15 cellular contexts compared by ENCODE assay signal in genomic region chr7:91582799-91583230, GRCh38.
DNase-seq lines count a peak whose midpoint lies in the region; ATAC-seq, FAIRE-seq and TF ChIP-seq lines count a peak whose summit lies in the region.
"Had no signal": no experiment of that assay in that cellular context is flagged by ENCODE, and none has a peak within 500 bp of the region (broad histone marks: within the 10 kb centered on the region; RNA-seq: fewer than 3 reads in every experiment).

No MANE protein-coding gene starts in this region.

- H3K4me3 ChIP-seq in HUES6 (ENCODE audit: low read depth, low read length) (peak overlapping the region; percentile 59), K562 (peak overlapping the region; percentile 18; the same call in 1 of the 2 replicates)
- H3K4me3 ChIP-seq: HAP-1, SJCRH30 had no signal

- CTCF ChIA-PET in K562 (lab: Yijun Ruan, JAX; ENCODE audit: low intra/inter-chr PET ratio): no interaction called here

- no peak for TF ChIP-seq POLR2A in K562 (conservative IDR thresholded peaks at IDR 0.05)

- H3K9ac ChIP-seq in ES-I3 (ENCODE audit: low read depth, low read length) (peak overlapping the region; percentile 32), HUES6 (ENCODE audit: low read length) (peak overlapping the region; percentile 48), K562 (ENCODE audit: insufficient read depth in 1 of 2, low read depth in 2 of 2, low read length in 2 of 2) (peak overlapping the region; percentile 21 to 24; a peak in 2 of 4 replicates)

- no peak overlapping the region for H3K4me3 Mint-ChIP-seq in CD14-positive monocyte
- H3K4me3 Mint-ChIP-seq: T-helper 17 cell had no signal

- POLR2A ChIA-PET in K562 (lab: Yijun Ruan, JAX): interaction anchor here (0.8 to 1.4 kb wide), 3 partner anchors 11 to 32 kb away, joined by 3 to 5 read pairs (median 3); no protein-coding TSS in a partner anchor

- TF ChIP-seq RAD21 in K562 (CRISPR knock-in tag; conservative IDR thresholded peaks at IDR 0.05 in 1 of 2, IDR thresholded peaks at IDR 0.05 in 1 of 2): no peak

- H3K36me3 ChIP-seq in ES-I3 (ENCODE audit: insufficient read depth, low read length) (no peaks in the 10 kb centered on the region), HUES6 (ENCODE audit: control insufficient read depth, insufficient read depth, low read length) (no peaks in the 10 kb centered on the region), K562 (ENCODE audit: control insufficient read depth, insufficient read depth, low read length) (no peaks in the 10 kb centered on the region)
- H3K36me3 ChIP-seq: HAP-1, SJCRH30 had no signal

- peak overlapping the region; percentile 81 for H3K4me2 ChIP-seq in K562 (ENCODE audit: insufficient read depth, low read length)

- FAIRE-seq in K562 (lab: Jason Lieb, UNC): peak; percentile 65
- FAIRE-seq: HTR-8/SVneo had no signal

- WGBS in K562 (ENCODE audit: insufficient coverage, low coverage, missing lambda C conversion rate): 0% methylated on average over 2 of the region's 2 CpGs

- H3K36me3 Mint-ChIP-seq in CD14-positive monocyte: no peaks in the 10 kb centered on the region

- H3K4me1 Mint-ChIP-seq in CD14-positive monocyte: no peaks in the 10 kb centered on the region
- H3K4me1 Mint-ChIP-seq: T-helper 17 cell had no signal

- no peaks in the 10 kb centered on the region for H3K79me2 ChIP-seq in K562 (ENCODE audit: control insufficient read depth, insufficient read depth, low read length)

- in situ Hi-C loops in K562 (cut with MboI): no loop called here

- no peak for TF ChIP-seq EP300 in K562 (IDR thresholded peaks at IDR 0.05; ENCODE audit: low read length)

- TF ChIP-seq CTCF in K562 (IDR thresholded peaks at IDR 0.05 in 2 of 3, conservative IDR thresholded peaks at IDR 0.05 in 1 of 3; ENCODE audit: insufficient read depth in 2 of 3, low read depth in 1 of 3, low read length in 3 of 3) (no peak), CD14-positive monocyte (IDR thresholded peaks at IDR 0.05) (no peak)

- H4K20me1 ChIP-seq in K562 (replicated peaks; ENCODE audit: control insufficient read depth, insufficient read depth, low read length): no peaks in the 10 kb centered on the region

- intact Hi-C loops in K562 (cut with micrococcal nuclease): no loop called here
- intact Hi-C loops in CD14-positive monocyte (cut with micrococcal nuclease): no loop called here

- peak overlapping the region; percentile 97 for H2AFZ ChIP-seq in K562 (ENCODE audit: low read depth, low read length)

- H3K27me3 ChIP-seq in HUES6 (ENCODE audit: control insufficient read depth, insufficient read depth, low read length): no peaks in the 10 kb centered on the region
- H3K27me3 ChIP-seq in K562 (ENCODE audit: control insufficient read depth in 2 of 2, insufficient read depth in 2 of 2, low read length in 2 of 2): no peaks in the 10 kb centered on the region
- H3K27me3 ChIP-seq: SJCRH30 had no signal

- H3K4me1 ChIP-seq in ES-I3 (ENCODE audit: insufficient read depth, low read length): peaks cover 4% of the 10 kb centered on the region; the same call in 1 of the 2 replicates
- peaks cover 4% of the 10 kb centered on the region for H3K4me1 ChIP-seq in HUES6 (ENCODE audit: control insufficient read depth, insufficient read depth, low read length)
- H3K4me1 ChIP-seq in K562 (replicated peaks in 1 of 2; ENCODE audit: control insufficient read depth in 2 of 2, insufficient read depth in 2 of 2, low read length in 2 of 2): peaks cover 0 to 5% of the 10 kb centered on the region in 2 experiments; a peak in 2 of 5 replicates
- H3K4me1 ChIP-seq: HAP-1, SJCRH30 had no signal

- H3K9me3 ChIP-seq in ES-I3 (ENCODE audit: control insufficient read depth, insufficient read depth, low read length): no peaks in the 10 kb centered on the region
- no peaks in the 10 kb centered on the region for H3K9me3 ChIP-seq in HUES6 (ENCODE audit: control insufficient read depth, insufficient read depth, low read depth, low read length)
- H3K9me3 ChIP-seq in K562 (replicated peaks; ENCODE audit: control insufficient read depth, insufficient read depth, low read depth, low read length): no peaks in the 10 kb centered on the region
- H3K9me3 ChIP-seq: HAP-1, SJCRH30 had no signal

- no peaks in the 10 kb centered on the region for H3K9me1 ChIP-seq in K562 (ENCODE audit: control insufficient read depth, insufficient read depth, low read length)

- no TSS peak for BruUV-seq in K562 (replicated peaks; lab: Mats Ljungman, UMichigan)

- no peak overlapping the region for H3K27ac Mint-ChIP-seq in CD14-positive monocyte
- H3K27ac Mint-ChIP-seq: T-helper 17 cell had no signal

- DNase-seq in K562 (ENCODE audit: extremely low read depth in 1 of 4, low spot score in 3 of 4) (peak; percentile 22 to 46 (median 27)), iPS-NIHi11 (ENCODE audit: low spot score) (peak; percentile 30), CD14-positive monocyte (ENCODE audit: low spot score) (no peak), A172 (ENCODE audit: low spot score) (no peak)
- DNase-seq: KG1, NCI-H1436, NCI-H2029 treated with DMSO at 0.1 percent for 48 hours, SJCRH30, T-helper 17 cell had no signal

- H3K27me3 Mint-ChIP-seq in CD14-positive monocyte (ENCODE audit: low read depth in 3 of 3): peaks cover 0 to 4% (median 2%) of the 10 kb centered on the region in 3 donors
- H3K27me3 Mint-ChIP-seq: T-helper 17 cell had no signal

- peaks cover 5 to 28% (median 15%) of the 10 kb centered on the region in 7 donors for H3K9me3 Mint-ChIP-seq in CD14-positive monocyte

- H3K27ac ChIP-seq in HUES6 (ENCODE audit: low read depth, low read length): no peak overlapping the region; the same call in 1 of the 2 replicates
- peak overlapping the region; percentile 8; the same call in 2 of the 3 replicates for H3K27ac ChIP-seq in K562 (ENCODE audit: extremely low read depth, low read depth, low read length)
- H3K27ac ChIP-seq: HL-60, SJCRH30 had no signal

- peak; percentile 94 for ATAC-seq in K562
- ATAC-seq in HG02981 (IDR thresholded peaks at IDR 0.05; ENCODE audit: unreplicated experiment): no peak
- ATAC-seq: T-helper 17 cell had no signal

TF ChIP-seq in K562, 482 proteins besides CTCF, POLR2A, EP300 and RAD21 (continues in another document):
- TF ChIP-seq SMARCE1 (IDR thresholded peaks at IDR 0.05): peak; percentile 39; the same call in 1 of the 2 replicates

Comparison
In these comparisons a context has a peak if more than half of its experiments do, and no peak if none do; other contexts are left out.
1. DNase-seq: peak in K562 (4 of 4) and iPS-NIHi11 (single experiment); none in CD14-positive monocyte (single experiment) and A172 (single experiment).
2. Peak in every context shown above with its lines, with median percentiles within 50 percentile points of each other: H3K9ac ChIP-seq.